Comparison of ENCODE assay signal across 1 cellular context in the genomic region with DNA sequence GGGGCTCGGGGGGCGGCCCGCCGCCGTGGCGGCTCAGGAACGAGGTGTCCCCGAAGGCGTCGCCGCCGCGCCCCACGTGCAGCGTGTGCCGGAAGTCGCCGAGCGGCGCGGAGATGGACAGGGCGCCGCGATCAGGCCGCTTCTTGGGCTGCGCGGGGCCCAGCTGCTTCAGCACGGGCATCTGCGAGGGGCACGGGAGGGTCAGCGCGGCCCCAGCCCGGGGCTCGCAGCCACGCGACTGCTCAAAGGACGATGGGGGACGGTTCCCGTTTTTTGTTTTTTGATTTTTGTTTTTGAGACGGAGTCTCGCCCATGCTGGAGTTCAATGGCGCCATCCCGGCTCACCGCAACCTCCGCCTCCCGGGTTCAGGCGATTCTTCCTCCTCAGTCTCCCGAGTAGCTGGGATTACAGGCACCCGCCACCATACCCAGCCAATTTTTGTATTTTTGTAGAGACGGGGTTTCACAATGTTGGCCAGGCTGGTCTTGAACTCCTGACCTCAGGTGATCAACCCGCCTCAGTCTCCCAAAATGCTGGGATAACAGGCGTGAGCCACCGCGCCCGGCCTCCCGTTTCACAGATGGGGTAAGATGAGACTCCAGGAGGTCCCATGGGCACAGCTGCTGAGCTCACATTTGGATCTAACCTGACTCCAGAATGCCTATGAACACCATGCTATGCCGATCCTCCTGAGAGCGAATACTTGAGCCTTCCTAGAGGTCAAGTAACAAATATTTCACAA.
TF ChIP-seq lines count a peak whose summit lies in the region.

No MANE protein-coding gene starts in this region.

TF ChIP-seq in K562, 482 proteins besides CTCF, POLR2A, EP300 and RAD21 (continued from another document):
- TF ChIP-seq NONO (IDR thresholded peaks at IDR 0.05; ENCODE audit: low read depth in 2 of 2, low read length in 1 of 2) = peak in 1 of 2 experiments; percentile 39; a peak in 1 of 4 replicates
